Comparison of ENCODE assay signal across 1 cellular context in genomic region chr7:44971991-44972441, GRCh38.
TF ChIP-seq lines count a peak whose summit lies in the region.

No MANE protein-coding gene starts in this region.

TF ChIP-seq in HepG2, 621 proteins besides CTCF, POLR2A, EP300 and RAD21 (continues in another document):
- no peak for TF ChIP-seq KMT2B (CRISPR knock-in tag; IDR thresholded peaks at IDR 0.05)
- no peak for TF ChIP-seq ZNF567 (CRISPR knock-in tag; IDR thresholded peaks at IDR 0.05; ENCODE audit: borderline replicate concordance)
- no peak for TF ChIP-seq ZNF780A (CRISPR knock-in tag; IDR thresholded peaks at IDR 0.05)
- no peak for TF ChIP-seq CENPX (CRISPR knock-in tag; IDR thresholded peaks at IDR 0.05)
- no peak for TF ChIP-seq RAD51 (IDR thresholded peaks at IDR 0.05; ENCODE audit: borderline replicate concordance)
- TF ChIP-seq MAFG (CRISPR knock-in tag; IDR thresholded peaks at IDR 0.05): no peak
- TF ChIP-seq ZNF296 (CRISPR knock-in tag; conservative IDR thresholded peaks at IDR 0.05): no peak
- TF ChIP-seq ZNF572 (CRISPR knock-in tag; IDR thresholded peaks at IDR 0.05): no peak
- no peak for TF ChIP-seq SP2 (CRISPR knock-in tag; IDR thresholded peaks at IDR 0.05)
- TF ChIP-seq AHDC1 (CRISPR knock-in tag; IDR thresholded peaks at IDR 0.05; ENCODE audit: borderline replicate concordance): peak; percentile 49; the same call in 1 of the 2 replicates
- no peak for TF ChIP-seq ZNF7 (CRISPR knock-in tag; IDR thresholded peaks at IDR 0.05)
- TF ChIP-seq ZNF552 (CRISPR knock-in tag; IDR thresholded peaks at IDR 0.05; ENCODE audit: borderline replicate concordance): no peak
- TF ChIP-seq CBX1 (IDR thresholded peaks at IDR 0.05; ENCODE audit: low read depth): no peak
- TF ChIP-seq SNAI1 (CRISPR knock-in tag; IDR thresholded peaks at IDR 0.05; ENCODE audit: borderline replicate concordance): 0 out of 2 replicates have a peak, but pooled peaks have one; percentile 17
- TF ChIP-seq RXRA (CRISPR knock-in tag; IDR thresholded peaks at IDR 0.05): no peak; the same call in 1 of the 2 replicates
- TF ChIP-seq ZNF232 (CRISPR knock-in tag; IDR thresholded peaks at IDR 0.05; ENCODE audit: borderline replicate concordance): no peak
- no peak for TF ChIP-seq ZNF652 (CRISPR knock-in tag; IDR thresholded peaks at IDR 0.05; ENCODE audit: borderline replicate concordance, low read depth)
- peak; percentile 98 for TF ChIP-seq ZKSCAN8 (CRISPR knock-in tag; IDR thresholded peaks at IDR 0.05; ENCODE audit: borderline replicate concordance)
- no peak for TF ChIP-seq ZNF446 (CRISPR knock-in tag; IDR thresholded peaks at IDR 0.05)
- no peak for TF ChIP-seq SMC3 (IDR thresholded peaks at IDR 0.05; ENCODE audit: low read length)
- TF ChIP-seq ATF4 (CRISPR knock-in tag; IDR thresholded peaks at IDR 0.05): no peak
- TF ChIP-seq ZNF251 (CRISPR knock-in tag; IDR thresholded peaks at IDR 0.05): no peak
- TF ChIP-seq ZNF280D (CRISPR knock-in tag; IDR thresholded peaks at IDR 0.05): no peak
- no peak for TF ChIP-seq IRF1 (CRISPR knock-in tag; IDR thresholded peaks at IDR 0.05; ENCODE audit: low read depth)
- TF ChIP-seq LRRFIP1 (CRISPR knock-in tag; conservative IDR thresholded peaks at IDR 0.05): no peak
- TF ChIP-seq KLF11 (CRISPR knock-in tag; IDR thresholded peaks at IDR 0.05): no peak
- TF ChIP-seq E2F1 (CRISPR knock-in tag; IDR thresholded peaks at IDR 0.05): no peak
- no peak for TF ChIP-seq NR0B2 (CRISPR knock-in tag; IDR thresholded peaks at IDR 0.05)
- no peak for TF ChIP-seq USF2 (IDR thresholded peaks at IDR 0.05; ENCODE audit: low read depth, low read length)
- no peak for TF ChIP-seq USF2 (CRISPR knock-in tag; IDR thresholded peaks at IDR 0.05; ENCODE audit: borderline replicate concordance)
- TF ChIP-seq ZNF3 (CRISPR knock-in tag; IDR thresholded peaks at IDR 0.05): no peak
- TF ChIP-seq KDM2A (CRISPR knock-in tag; IDR thresholded peaks at IDR 0.05; ENCODE audit: borderline replicate concordance, low read depth): no peak
- no peak for TF ChIP-seq GRHL1 (CRISPR knock-in tag; conservative IDR thresholded peaks at IDR 0.05)
- 0 out of 2 replicates have a peak, but pooled peaks have one; percentile 43 for TF ChIP-seq DPF2 (CRISPR knock-in tag; IDR thresholded peaks at IDR 0.05; ENCODE audit: borderline replicate concordance, low read depth)
- TF ChIP-seq ZBTB14 (CRISPR knock-in tag; IDR thresholded peaks at IDR 0.05): no peak
- TF ChIP-seq FOXM1 (CRISPR knock-in tag; IDR thresholded peaks at IDR 0.05): no peak
- peak; percentile 76 for TF ChIP-seq HDAC1 (CRISPR knock-in tag; IDR thresholded peaks at IDR 0.05)
- no peak for TF ChIP-seq ZNF234 (CRISPR knock-in tag; conservative IDR thresholded peaks at IDR 0.05)
- no peak for TF ChIP-seq NFE2L1 (CRISPR knock-in tag; IDR thresholded peaks at IDR 0.05; ENCODE audit: borderline replicate concordance)
- no peak for TF ChIP-seq MEF2D (CRISPR knock-in tag; IDR thresholded peaks at IDR 0.05)
- TF ChIP-seq ZBTB20 (CRISPR knock-in tag; IDR thresholded peaks at IDR 0.05; ENCODE audit: borderline replicate concordance, low read depth): peak; percentile 47; the same call in 1 of the 2 replicates
- no peak for TF ChIP-seq JUNB (CRISPR knock-in tag; IDR thresholded peaks at IDR 0.05; ENCODE audit: borderline replicate concordance)
- no peak for TF ChIP-seq FOXK1 (CRISPR knock-in tag; IDR thresholded peaks at IDR 0.05; ENCODE audit: borderline replicate concordance, low read depth)
